1 cellular context compared by ENCODE assay signal in the genomic region with DNA sequence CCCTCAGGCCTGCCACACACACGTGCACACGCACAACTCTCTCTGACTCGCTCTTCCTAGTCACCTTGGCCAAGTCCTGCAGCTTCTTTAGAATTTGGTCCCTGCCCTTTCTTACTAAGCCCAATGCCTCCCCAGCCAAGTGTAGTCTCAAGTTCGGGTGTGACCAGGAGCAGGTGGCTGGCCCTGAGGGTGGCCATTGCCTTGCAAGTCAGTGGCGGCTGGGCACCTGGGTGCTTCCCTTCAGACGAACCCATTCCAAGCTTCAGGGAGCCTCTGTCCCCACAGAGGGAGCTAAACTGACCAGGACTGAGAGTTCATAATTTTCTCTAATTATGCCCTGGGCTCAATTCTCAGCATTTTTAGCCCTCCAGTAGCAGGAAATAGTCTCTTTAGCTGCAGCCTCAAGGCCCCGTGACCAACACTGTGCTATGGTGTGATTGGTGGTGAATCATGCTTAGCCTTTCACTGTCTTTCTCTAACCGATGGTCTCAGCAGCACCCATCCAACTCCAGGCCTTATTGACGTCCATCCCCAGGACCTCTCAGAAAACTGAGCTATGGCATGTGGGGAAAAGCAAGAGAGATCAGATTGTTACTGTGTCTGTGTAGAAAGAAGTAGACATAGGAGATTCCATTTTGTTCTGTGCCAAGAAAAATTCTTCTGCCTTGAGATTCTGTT.
TF ChIP-seq lines count a peak whose summit lies in the region.

No MANE protein-coding gene starts in this region.

TF ChIP-seq in H1, 55 proteins besides CTCF, POLR2A, EP300 and RAD21:
- no peak for TF ChIP-seq FOSL1 (IDR thresholded peaks at IDR 0.05; ENCODE audit: insufficient read depth, low read depth, low read length)
- TF ChIP-seq SP1 (IDR thresholded peaks at IDR 0.05; ENCODE audit: low read depth, low read length), result no peak
- no peak for TF ChIP-seq BRCA1 (IDR thresholded peaks at IDR 0.05; ENCODE audit: low read depth, low read length)
- no peak for TF ChIP-seq HDAC2 (IDR thresholded peaks at IDR 0.05; ENCODE audit: borderline replicate concordance in 1 of 2, low read depth in 2 of 2, low read length in 2 of 2)
- no peak for TF ChIP-seq SAP30 (IDR thresholded peaks at IDR 0.05; ENCODE audit: insufficient read depth, insufficient replicate concordance, low read length)
- TF ChIP-seq, protein P1, sequence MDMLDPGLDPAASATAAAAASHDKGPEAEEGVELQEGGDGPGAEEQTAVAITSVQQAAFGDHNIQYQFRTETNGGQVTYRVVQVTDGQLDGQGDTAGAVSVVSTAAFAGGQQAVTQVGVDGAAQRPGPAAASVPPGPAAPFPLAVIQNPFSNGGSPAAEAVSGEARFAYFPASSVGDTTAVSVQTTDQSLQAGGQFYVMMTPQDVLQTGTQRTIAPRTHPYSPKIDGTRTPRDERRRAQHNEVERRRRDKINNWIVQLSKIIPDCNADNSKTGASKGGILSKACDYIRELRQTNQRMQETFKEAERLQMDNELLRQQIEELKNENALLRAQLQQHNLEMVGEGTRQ (IDR thresholded peaks at IDR 0.05; ENCODE audit: low read length), result no peak
- TF ChIP-seq KDM4A (IDR thresholded peaks at IDR 0.05; ENCODE audit: low read depth, low read length, severe bottlenecking), result no peak
- no peak for TF ChIP-seq JUND (IDR thresholded peaks at IDR 0.05; ENCODE audit: low read length)
TF ChIP-seq in H1: peak in this region for 0.
